Comparison of ENCODE assay signal across 19 cellular contexts in genomic region chr20:23692725-23693124, GRCh38. TPM values are rescaled to one million over a fixed set of nuclear protein-coding genes. Genes with fewer than 3 reads are reported as not detected.
A peak's percentile ranks its signal among the peaks of the same experiment; 100 is the strongest.
DNase-seq lines count a peak whose midpoint lies in the region; ATAC-seq, FAIRE-seq and TF ChIP-seq lines count a peak whose summit lies in the region.
"Had no signal": no experiment of that assay in that cellular context is flagged by ENCODE, and none has a peak within 500 bp of the region (broad histone marks: within the 10 kb centered on the region; RNA-seq: fewer than 3 reads in every experiment).

No MANE protein-coding gene starts in this region.

- no peak for TF ChIP-seq RAD21 in HepG2 (CRISPR knock-in tag; IDR thresholded peaks at IDR 0.05)

- no peaks in the 10 kb centered on the region for H4K20me1 ChIP-seq in HepG2 (ENCODE audit: insufficient read depth, low read length)

- H3K4me2 ChIP-seq in HepG2 (ENCODE audit: low read depth, low read length): no peak overlapping the region

- no peak overlapping the region for H2AFZ ChIP-seq in HepG2 (ENCODE audit: low read length)

- TF ChIP-seq POLR2A in HepG2 (IDR thresholded peaks at IDR 0.05; ENCODE audit: insufficient read depth in 1 of 2, low read depth in 2 of 2, low read length in 2 of 2): no peak
- TF ChIP-seq POLR2A in right lobe of liver (IDR thresholded peaks at IDR 0.05): no peak
- TF ChIP-seq POLR2A in vagina (IDR thresholded peaks at IDR 0.05): no peak

- CTCF ChIA-PET in HepG2 (lab: Yijun Ruan, JAX; ENCODE audit: low intra/inter-chr PET ratio, low total read pairs): no interaction called here

- H3K79me2 ChIP-seq in HepG2 (ENCODE audit: insufficient read depth, low read length): no peaks in the 10 kb centered on the region

- intact Hi-C loops in HepG2 (cut with micrococcal nuclease; ENCODE audit: unreplicated experiment): no loop called here
- intact Hi-C loops in right lobe of liver (cut with DNase I): no loop called here
- intact Hi-C loops in vagina (cut with DNase I): no loop called here

- H3K27ac ChIP-seq in HepG2 (ENCODE audit: extremely low read length, insufficient read depth, low read length) (no peak overlapping the region), right lobe of liver (no peak overlapping the region), vagina (no peak overlapping the region)
- H3K27ac ChIP-seq in effector memory CD4-positive, alpha-beta T cell (ENCODE audit: insufficient read depth, low read length, poor library complexity, severe bottlenecking): no peak overlapping the region

- H3K36me3 ChIP-seq in HepG2 (replicated peaks in 1 of 2; ENCODE audit: control insufficient read depth in 1 of 2, insufficient read depth in 2 of 2, low read length in 2 of 2) (no peaks in the 10 kb centered on the region), right lobe of liver (no peaks in the 10 kb centered on the region), vagina (no peaks in the 10 kb centered on the region)
- H3K36me3 ChIP-seq in effector memory CD4-positive, alpha-beta T cell (ENCODE audit: control insufficient read depth, insufficient read depth, low read length): no peaks in the 10 kb centered on the region
- H3K36me3 ChIP-seq: SJSA1 had no signal

- no peak overlapping the region for H3K9ac ChIP-seq in HepG2 (ENCODE audit: insufficient read depth, low read depth, low read length)

- peaks cover 1 to 7% of the 10 kb centered on the region in 2 experiments; a peak in 4 of 5 replicates for H3K27me3 ChIP-seq in HepG2 (ENCODE audit: control insufficient read depth in 1 of 2, insufficient read depth in 2 of 2, low read length in 2 of 2)
- no peaks in the 10 kb centered on the region for H3K27me3 ChIP-seq in right lobe of liver
- no peaks in the 10 kb centered on the region for H3K27me3 ChIP-seq in vagina
- no peaks in the 10 kb centered on the region for H3K27me3 ChIP-seq in effector memory CD4-positive, alpha-beta T cell (replicated peaks; ENCODE audit: control insufficient read depth, insufficient read depth, low read length, poor library complexity, severe bottlenecking)
- H3K27me3 ChIP-seq: SJSA1 had no signal

- POLR2A ChIA-PET in HepG2 (lab: Yijun Ruan, JAX): no interaction called here

- WGBS in HepG2 (ENCODE audit: low lambda C conversion rate): 10% methylated on average over 3 of the region's 3 CpGs
- 27% methylated on average over 3 of the region's 3 CpGs for WGBS in right lobe of liver (ENCODE audit: insufficient coverage, low coverage, low lambda C conversion rate, missing lambda C conversion rate)

- in situ Hi-C loops in HepG2 (cut with HindIII; ENCODE audit: extremely low pct_ligation_motif_present, low pct_unique_long_range_greater_than_20kb): no loop called here

- DNase-seq in HepG2 (ENCODE audit: low spot score) (no peak), right lobe of liver (no peak), RPMI7951 (ENCODE audit: low read depth) (peak; percentile 54), foreskin fibroblast (peak; percentile 42 to 73), vagina (ENCODE audit: extremely low spot score in 2 of 2) (peak; percentile 44 to 67), HK-2 (ENCODE audit: unreplicated experiment) (no peak), AML-193 (lab: John Stamatoyannopoulos, UW) (no peak)
- no peak for DNase-seq in effector memory CD4-positive, alpha-beta T cell
- DNase-seq: H7, KBM-7, NCI-H1417 treated with DMSO at 0.1 percent for 48 hours, NCI-H2029 treated with DMSO at 0.1 percent for 48 hours, NCI-H2171 treated with DMSO at 0.1 percent for 48 hours, NCI-H446 treated with DMSO at 0.1 percent for 48 hours, NCI-H748 treated with DMSO at 0.1 percent for 48 hours had no signal

- no peak for FAIRE-seq in HepG2 (lab: Jason Lieb, UNC)

- no peaks in the 10 kb centered on the region for H3K9me3 ChIP-seq in HepG2 (ENCODE audit: low read length)
- no peaks in the 10 kb centered on the region for H3K9me3 ChIP-seq in right lobe of liver
- no peaks in the 10 kb centered on the region for H3K9me3 ChIP-seq in vagina
- H3K9me3 ChIP-seq in effector memory CD4-positive, alpha-beta T cell (ENCODE audit: control insufficient read depth, low read length): no peaks in the 10 kb centered on the region
- H3K9me3 ChIP-seq: SJSA1 had no signal

- H3K4me1 ChIP-seq in HepG2 (ENCODE audit: insufficient read depth, low read length) (peaks cover 23% of the 10 kb centered on the region), right lobe of liver (no peaks in the 10 kb centered on the region), vagina (no peaks in the 10 kb centered on the region)
- no peaks in the 10 kb centered on the region for H3K4me1 ChIP-seq in effector memory CD4-positive, alpha-beta T cell (ENCODE audit: control insufficient read depth, insufficient read depth, low read length, poor library complexity, severe bottlenecking)

- ATAC-seq in HepG2 (no peak), right lobe of liver (no peak)

- no TSS peak for BruUV-seq in HepG2 (replicated peaks; lab: Mats Ljungman, UMichigan)

- TF ChIP-seq EP300 in HepG2 (IDR thresholded peaks at IDR 0.05; ENCODE audit: low read depth in 2 of 2, low read length in 2 of 2): no peak
- no peak for TF ChIP-seq EP300 in HepG2 (CRISPR knock-in tag; IDR thresholded peaks at IDR 0.05; ENCODE audit: borderline replicate concordance)

- TF ChIP-seq CTCF in HepG2 (CRISPR knock-in tag; IDR thresholded peaks at IDR 0.05): no peak
- TF ChIP-seq CTCF in right lobe of liver (IDR thresholded peaks at IDR 0.05): no peak
- TF ChIP-seq CTCF in foreskin fibroblast (IDR thresholded peaks at IDR 0.05; ENCODE audit: low read depth, low read length): no peak
- TF ChIP-seq CTCF in vagina (IDR thresholded peaks at IDR 0.05): no peak

- H3K4me3 ChIP-seq in HepG2 (replicated peaks in 1 of 3; ENCODE audit: insufficient read depth in 1 of 3, low read depth in 2 of 3, low read length in 3 of 3) (no peak overlapping the region), right lobe of liver (no peak overlapping the region), foreskin fibroblast (ENCODE audit: low read depth in 1 of 2, low read length in 2 of 2) (no peak overlapping the region), vagina (no peak overlapping the region)
- no peak overlapping the region for H3K4me3 ChIP-seq in effector memory CD4-positive, alpha-beta T cell (ENCODE audit: insufficient read depth, low read depth, low read length, poor library complexity, severe bottlenecking)
- H3K4me3 ChIP-seq: SJSA1 had no signal

RNA-seq across cellular contexts. Expression of gene CST4, which starts 3.9 kb away (rescaled TPM):
- total RNA-seq in HepG2 (2016; rRNA removed; fragmentation: Illumina TruSeq; extraction: Trizol): not detected in 2 replicates
- total RNA-seq in HepG2 (2016; cell fraction: cytosol; rRNA removed; fragmentation: Illumina TruSeq; extraction: Trizol; ENCODE audit: low read depth): not detected in 2 replicates
- total RNA-seq in HepG2 (2016; cell fraction: insoluble cytoplasmic fraction; rRNA removed; fragmentation: Illumina TruSeq; extraction: Trizol): not detected in 2 replicates
- not detected in 2 replicates for total RNA-seq in HepG2 (2016; cell fraction: membrane; rRNA removed; fragmentation: Illumina TruSeq; extraction: Trizol)
- total RNA-seq in HepG2 (2016; cell fraction: nucleus; rRNA removed; fragmentation: Illumina TruSeq; extraction: Trizol): not detected in 2 replicates
- polyA plus RNA-seq in HepG2 (2011; rRNA removed): 0.16 TPM in 1 of 2 replicates, not detected in the other
- not detected in 2 replicates for polyA plus RNA-seq in HepG2 (2011; cell fraction: cytosol; rRNA removed)
- polyA plus RNA-seq in HepG2 (2011; cell fraction: nucleus; rRNA removed): not detected in 2 replicates
- polyA plus RNA-seq in HepG2 (2012): not detected in 2 replicates
- not detected in 2 replicates for polyA plus RNA-seq in HepG2 (2016; cell fraction: cytosol; fragmentation: Illumina TruSeq; extraction: Trizol; ENCODE audit: low read depth)
- not detected in 2 replicates for polyA plus RNA-seq in HepG2 (2016; cell fraction: insoluble cytoplasmic fraction; fragmentation: Illumina TruSeq; extraction: Trizol; ENCODE audit: low read depth)
- not detected in 2 replicates for polyA plus RNA-seq in HepG2 (2016; cell fraction: membrane; fragmentation: Illumina TruSeq; extraction: Trizol; ENCODE audit: low read depth)
- not detected in 2 replicates for polyA plus RNA-seq in HepG2 (2016; cell fraction: nucleus; fragmentation: Illumina TruSeq; extraction: Trizol; ENCODE audit: insufficient read depth, low read depth)
- not detected in 2 replicates for polyA minus RNA-seq in HepG2 (2011; rRNA and poly(A)+ RNA removed; ENCODE audit: low replicate concordance)
- not detected in 2 replicates for polyA minus RNA-seq in HepG2 (2011; cell fraction: cytosol; rRNA and poly(A)+ RNA removed)
- not detected in 2 replicates for polyA minus RNA-seq in HepG2 (2011; cell fraction: nucleus; rRNA and poly(A)+ RNA removed)
- not detected for total RNA-seq in right lobe of liver
- total RNA-seq in RPMI7951 (2014; rRNA removed; shearing (Covaris generic)): not detected in 2 replicates
- not detected for total RNA-seq in vagina
- total RNA-seq: A673, Daoy, H7, SJSA1 had no signal
- polyA plus RNA-seq: CD14-positive monocyte had no signal

RNA-seq across cellular contexts. Expression of gene CST3, which starts 55.0 kb away (rescaled TPM):
- total RNA-seq in HepG2 (2016; rRNA removed; fragmentation: Illumina TruSeq; extraction: Trizol) (300 and 690 TPM in 2 replicates), right lobe of liver (1,000 to 10,000 TPM in 1 of 6 experiments, 100 to 1,000 TPM in 5; 504 to 1,394 (median 638) TPM), vagina (1,106 TPM)
- 306 and 400 TPM in 2 replicates for total RNA-seq in HepG2 (2016; cell fraction: cytosol; rRNA removed; fragmentation: Illumina TruSeq; extraction: Trizol; ENCODE audit: low read depth)
- 277 and 657 TPM in 2 replicates for total RNA-seq in HepG2 (2016; cell fraction: insoluble cytoplasmic fraction; rRNA removed; fragmentation: Illumina TruSeq; extraction: Trizol)
- 267 and 341 TPM in 2 replicates for total RNA-seq in HepG2 (2016; cell fraction: membrane; rRNA removed; fragmentation: Illumina TruSeq; extraction: Trizol)
- total RNA-seq in HepG2 (2016; cell fraction: nucleus; rRNA removed; fragmentation: Illumina TruSeq; extraction: Trizol): 478 and 575 TPM in 2 replicates
- 1,005 and 1,077 TPM in 2 replicates for polyA plus RNA-seq in HepG2 (2011; rRNA removed)
- polyA plus RNA-seq in HepG2 (2011; cell fraction: cytosol; rRNA removed): 827 and 1,616 TPM in 2 replicates
- 530 and 563 TPM in 2 replicates for polyA plus RNA-seq in HepG2 (2011; cell fraction: nucleus; rRNA removed)
- polyA plus RNA-seq in HepG2 (2012): 560 and 584 TPM in 2 replicates
- 569 and 650 TPM in 2 replicates for polyA plus RNA-seq in HepG2 (2016; cell fraction: cytosol; fragmentation: Illumina TruSeq; extraction: Trizol; ENCODE audit: low read depth)
- 435 and 510 TPM in 2 replicates for polyA plus RNA-seq in HepG2 (2016; cell fraction: insoluble cytoplasmic fraction; fragmentation: Illumina TruSeq; extraction: Trizol; ENCODE audit: low read depth)
- polyA plus RNA-seq in HepG2 (2016; cell fraction: membrane; fragmentation: Illumina TruSeq; extraction: Trizol; ENCODE audit: low read depth): 388 and 429 TPM in 2 replicates
- polyA plus RNA-seq in HepG2 (2016; cell fraction: nucleus; fragmentation: Illumina TruSeq; extraction: Trizol; ENCODE audit: insufficient read depth, low read depth): 1,429 and 1,592 TPM in 2 replicates
- 60.4 and 1,528 TPM in 2 replicates for polyA minus RNA-seq in HepG2 (2011; rRNA and poly(A)+ RNA removed; ENCODE audit: low replicate concordance)
- polyA minus RNA-seq in HepG2 (2011; cell fraction: cytosol; rRNA and poly(A)+ RNA removed): 688 and 730 TPM in 2 replicates
- polyA minus RNA-seq in HepG2 (2011; cell fraction: nucleus; rRNA and poly(A)+ RNA removed): 130 and 153 TPM in 2 replicates
- 515 and 755 TPM in 2 replicates for total RNA-seq in RPMI7951 (2014; rRNA removed; shearing (Covaris generic))

RNA-seq across cellular contexts. Expression of gene CST1, which starts 58.0 kb away (rescaled TPM):
- not detected in 2 replicates for total RNA-seq in HepG2 (2016; rRNA removed; fragmentation: Illumina TruSeq; extraction: Trizol)
- not detected in 2 replicates for total RNA-seq in HepG2 (2016; cell fraction: cytosol; rRNA removed; fragmentation: Illumina TruSeq; extraction: Trizol; ENCODE audit: low read depth)
- not detected in 2 replicates for total RNA-seq in HepG2 (2016; cell fraction: insoluble cytoplasmic fraction; rRNA removed; fragmentation: Illumina TruSeq; extraction: Trizol)
- not detected in 2 replicates for total RNA-seq in HepG2 (2016; cell fraction: membrane; rRNA removed; fragmentation: Illumina TruSeq; extraction: Trizol)
- total RNA-seq in HepG2 (2016; cell fraction: nucleus; rRNA removed; fragmentation: Illumina TruSeq; extraction: Trizol): not detected in 2 replicates
- polyA plus RNA-seq in HepG2 (2011; rRNA removed): 0.09 and 0.22 TPM in 2 replicates
- 0.12 and 0.28 TPM in 2 replicates for polyA plus RNA-seq in HepG2 (2011; cell fraction: cytosol; rRNA removed)
- polyA plus RNA-seq in HepG2 (2011; cell fraction: nucleus; rRNA removed): not detected in 2 replicates
- polyA plus RNA-seq in HepG2 (2012): 0.41 TPM in 1 of 2 replicates, not detected in the other
- 0.25 TPM in 1 of 2 replicates, not detected in the other for polyA plus RNA-seq in HepG2 (2016; cell fraction: cytosol; fragmentation: Illumina TruSeq; extraction: Trizol; ENCODE audit: low read depth)
- polyA plus RNA-seq in HepG2 (2016; cell fraction: insoluble cytoplasmic fraction; fragmentation: Illumina TruSeq; extraction: Trizol; ENCODE audit: low read depth): not detected in 2 replicates
- not detected in 2 replicates for polyA plus RNA-seq in HepG2 (2016; cell fraction: membrane; fragmentation: Illumina TruSeq; extraction: Trizol; ENCODE audit: low read depth)
- polyA plus RNA-seq in HepG2 (2016; cell fraction: nucleus; fragmentation: Illumina TruSeq; extraction: Trizol; ENCODE audit: insufficient read depth, low read depth): 0.71 TPM in 1 of 2 replicates, not detected in the other
- not detected in 2 replicates for polyA minus RNA-seq in HepG2 (2011; rRNA and poly(A)+ RNA removed; ENCODE audit: low replicate concordance)
- not detected in 2 replicates for polyA minus RNA-seq in HepG2 (2011; cell fraction: cytosol; rRNA and poly(A)+ RNA removed)
- polyA minus RNA-seq in HepG2 (2011; cell fraction: nucleus; rRNA and poly(A)+ RNA removed): not detected in 2 replicates
- total RNA-seq in right lobe of liver: not detected
- 0.68 and 0.84 TPM in 2 replicates for total RNA-seq in RPMI7951 (2014; rRNA removed; shearing (Covaris generic))
- total RNA-seq in vagina: not detected
- total RNA-seq: A673, Daoy, SJSA1 had no signal
- polyA plus RNA-seq: CD14-positive monocyte had no signal

Comparison
In these comparisons a context has a peak if more than half of its experiments do, and no peak if none do; other contexts are left out.
1. DNase-seq: peak in RPMI7951 (single experiment), foreskin fibroblast (2 of 2) and vagina (2 of 2); none in HepG2 (single experiment), right lobe of liver (0 of 3), HK-2 (single experiment), effector memory CD4-positive, alpha-beta T cell (0 of 3) and AML-193 (0 of 2).